1 cellular context compared by ENCODE assay signal in the genomic region with DNA sequence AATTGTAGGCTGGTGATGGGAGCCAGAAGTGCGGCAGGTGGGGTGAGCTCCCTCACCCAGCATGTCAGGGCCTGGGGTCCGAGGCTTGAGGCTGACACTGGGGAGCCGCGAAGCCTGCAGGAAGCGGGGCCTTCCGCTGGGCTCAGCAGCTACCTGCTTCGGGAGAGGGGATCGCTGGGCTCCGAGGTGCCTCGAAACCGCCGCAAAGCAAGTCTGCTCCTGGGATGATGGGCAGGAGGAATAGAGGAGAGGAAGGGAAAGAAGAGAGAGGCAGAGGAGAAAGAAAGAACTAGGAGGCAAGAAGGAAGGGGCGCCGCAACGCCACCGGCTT.
TF ChIP-seq lines count a peak whose summit lies in the region.

No MANE protein-coding gene starts in this region.

TF ChIP-seq in GM23338, 12 proteins besides CTCF, POLR2A, EP300 and RAD21:
- TF ChIP-seq EZH2 (IDR thresholded peaks at IDR 0.05; ENCODE audit: low read depth, unreplicated experiment) (peak; percentile 98), EZH2phosphoT487 (IDR thresholded peaks at IDR 0.05; ENCODE audit: unreplicated experiment) (peak; percentile 66), NANOG (IDR thresholded peaks at IDR 0.05; ENCODE audit: borderline replicate concordance) (no peak), STAT1 (IDR thresholded peaks at IDR 0.05; ENCODE audit: unreplicated experiment) (no peak)
